Comparison of ENCODE assay signal across 9 cellular contexts in genomic region chr16:54964239-54964638, GRCh38. TPM values are rescaled to one million over a fixed set of nuclear protein-coding genes. Genes with fewer than 3 reads are reported as not detected.
"Had no signal": no experiment of that assay in that cellular context is flagged by ENCODE, and none has a peak within 500 bp of the region (broad histone marks: within the 10 kb centered on the region; RNA-seq: fewer than 3 reads in every experiment).

No MANE protein-coding gene starts in this region.

- DNase-seq: GDM1, GF-D8 had no signal

- FAIRE-seq: G401.6, GM12878, GM12891, GM12892, GM18507, GM19239 had no signal

- H3K4me3 ChIP-seq: GM12878 had no signal

- ATAC-seq: GM12878 had no signal

RNA-seq across cellular contexts. Expression of gene IRX5, which starts 33.6 kb away (rescaled TPM):
- total RNA-seq: G401, GM12878 had no signal
